In genomic region chr12:53182836-53183235, GRCh38 we compare ENCODE assay signal across 8 cellular contexts. TPM values are rescaled to one million over a fixed set of nuclear protein-coding genes. Genes with fewer than 3 reads are reported as not detected.
DNase-seq lines count a peak whose midpoint lies in the region; ATAC-seq and TF ChIP-seq lines count a peak whose summit lies in the region.

No MANE protein-coding gene starts in this region.

- H3K4me1 Mint-ChIP-seq in activated naive CD8-positive, alpha-beta T cell (ENCODE audit: low read depth): peaks cover 53% of the 10 kb centered on the region
- H3K4me1 Mint-ChIP-seq in mesothelial cell of epicardium: peaks cover 53% of the 10 kb centered on the region

- no peaks in the 10 kb centered on the region for H3K27me3 ChIP-seq in Loucy (ENCODE audit: insufficient read depth, low read length, poor library complexity, severe bottlenecking)

- H3K4me3 Mint-ChIP-seq in activated naive CD8-positive, alpha-beta T cell: peak overlapping the region; percentile 97
- peak overlapping the region; percentile 82 for H3K4me3 Mint-ChIP-seq in mesothelial cell of epicardium

- peaks cover 3% of the 10 kb centered on the region; the same call in 1 of the 2 replicates for H3F3A ChIP-seq in Loucy (ENCODE audit: low read depth)

- H3K9ac ChIP-seq in Loucy (ENCODE audit: low read depth, low read length, poor library complexity, severe bottlenecking): peak overlapping the region; percentile 89

- H2AFZ ChIP-seq in Loucy (ENCODE audit: low read length): no peak overlapping the region

- no peaks in the 10 kb centered on the region for H3K27me3 Mint-ChIP-seq in activated naive CD8-positive, alpha-beta T cell
- H3K27me3 Mint-ChIP-seq in mesothelial cell of epicardium (ENCODE audit: low read depth): no peaks in the 10 kb centered on the region

- peak overlapping the region; percentile 97 for H3K4me2 ChIP-seq in Loucy (ENCODE audit: low read depth, low read length, poor library complexity, severe bottlenecking)

- peak; percentile 7 for DNase-seq in AG08396 (ENCODE audit: low spot score)
- no peak for DNase-seq in mesothelial cell of epicardium (ENCODE audit: low spot score in 2 of 2, unreplicated experiment in 2 of 2)
- no peak for DNase-seq in stimulated activated CD4-positive, alpha-beta T cell treated with anti-CD3 and anti-CD28 coated beads, Interleukin-4, amount 100 ng/mL, for 1 hour
- DNase-seq in SKM-1 (lab: John Stamatoyannopoulos, UW; ENCODE audit: unreplicated experiment): no peak
- DNase-seq in NCI-H1105 treated with DMSO at 0.1 percent for 48 hours (lab: John Stamatoyannopoulos, UW): no peak

- H3K9me2 ChIP-seq in Loucy (replicated peaks; ENCODE audit: low read depth, low read length): no peaks in the 10 kb centered on the region

- H3K79me2 ChIP-seq in Loucy (ENCODE audit: insufficient read depth, low read length): peaks cover 39% of the 10 kb centered on the region

- H3K9me3 Mint-ChIP-seq in activated naive CD8-positive, alpha-beta T cell (ENCODE audit: low read depth): no peaks in the 10 kb centered on the region
- no peaks in the 10 kb centered on the region for H3K9me3 Mint-ChIP-seq in mesothelial cell of epicardium

- TF ChIP-seq CTCF in Loucy (conservative IDR thresholded peaks at IDR 0.05; ENCODE audit: low read length) (no peak), mesothelial cell of epicardium (IDR thresholded peaks at IDR 0.05; ENCODE audit: unreplicated experiment) (no peak)

- ATAC-seq in GM18520 (IDR thresholded peaks at IDR 0.05; ENCODE audit: unreplicated experiment): no peak

- H3K4me1 ChIP-seq in Loucy (ENCODE audit: insufficient read depth, low read length, poor library complexity, severe bottlenecking): peaks cover 52% of the 10 kb centered on the region

- peaks cover 8% of the 10 kb centered on the region for H3K36me3 Mint-ChIP-seq in activated naive CD8-positive, alpha-beta T cell
- peaks cover 41% of the 10 kb centered on the region for H3K36me3 Mint-ChIP-seq in mesothelial cell of epicardium

- peaks cover 38% of the 10 kb centered on the region; the same call in 1 of the 2 replicates for H3K36me3 ChIP-seq in Loucy (ENCODE audit: insufficient read depth, low read length)

- peak overlapping the region; percentile 83 for H3K4me3 ChIP-seq in Loucy (ENCODE audit: low read length, poor library complexity, severe bottlenecking)

- peak overlapping the region; percentile 83 for H3K27ac Mint-ChIP-seq in activated naive CD8-positive, alpha-beta T cell
- H3K27ac Mint-ChIP-seq in mesothelial cell of epicardium: peak overlapping the region; percentile 88

- H4K20me1 ChIP-seq in Loucy (ENCODE audit: insufficient read depth, low read length, poor library complexity, severe bottlenecking): peaks cover 34% of the 10 kb centered on the region

- no peaks in the 10 kb centered on the region for H3K9me3 ChIP-seq in Loucy (ENCODE audit: insufficient read depth, low read depth, low read length)

RNA-seq across cellular contexts. Expression of gene CSAD, which starts 2.1 kb away (rescaled TPM):
- 120 to 129 TPM (median 125 TPM) in 3 replicates for total RNA-seq in mesothelial cell of epicardium

RNA-seq across cellular contexts. Expression of gene ZNF740, which starts 2.3 kb away (rescaled TPM):
- total RNA-seq in mesothelial cell of epicardium: 96.5 to 105 TPM (median 97.5 TPM) in 3 replicates

RNA-seq across cellular contexts. Expression of gene ITGB7, which starts 24.2 kb away (rescaled TPM):
- 3.2 to 4.9 TPM (median 4.6 TPM) in 3 replicates for total RNA-seq in mesothelial cell of epicardium

RNA-seq across cellular contexts. Expression of gene RARG, which starts 49.2 kb away (rescaled TPM):
- total RNA-seq in mesothelial cell of epicardium: 66.6 to 72.2 TPM (median 71.6 TPM) in 3 replicates
